1 cellular context compared by ENCODE assay signal in genomic region chr10:100881552-100882250, GRCh38.
TF ChIP-seq lines count a peak whose summit lies in the region.

No MANE protein-coding gene starts in this region.

TF ChIP-seq in K562, 482 proteins besides CTCF, POLR2A, EP300 and RAD21:
- no peak for TF ChIP-seq MXD1 (CRISPR knock-in tag; IDR thresholded peaks at IDR 0.05; ENCODE audit: borderline replicate concordance, poor library complexity, severe bottlenecking)
- TF ChIP-seq EGR1 (conservative IDR thresholded peaks at IDR 0.05) = peak; percentile 44
